Comparison of ENCODE assay signal across 11 cellular contexts in genomic region chr4:101953949-101954348, GRCh38.
DNase-seq lines count a peak whose midpoint lies in the region; ATAC-seq and TF ChIP-seq lines count a peak whose summit lies in the region.
"Had no signal": no experiment of that assay in that cellular context is flagged by ENCODE, and none has a peak within 500 bp of the region (broad histone marks: within the 10 kb centered on the region; RNA-seq: fewer than 3 reads in every experiment).

No MANE protein-coding gene starts in this region.

- peak overlapping the region; percentile 81 for H3K27ac ChIP-seq in HUES64 (ENCODE audit: low read depth, low read length)
- H3K27ac ChIP-seq: transverse colon had no signal

- ATAC-seq in HG03432 (IDR thresholded peaks at IDR 0.05; ENCODE audit: unreplicated experiment) (no peak), GM18873 (IDR thresholded peaks at IDR 0.05; ENCODE audit: low FRiP score, unreplicated experiment) (no peak)

- H3K27me3 ChIP-seq in HUES64 (ENCODE audit: insufficient read depth, low read length), result no peaks in the 10 kb centered on the region
- H3K27me3 ChIP-seq in kidney epithelial cell (ENCODE audit: control insufficient read depth, insufficient read depth, low read length), result no peaks in the 10 kb centered on the region
- H3K27me3 ChIP-seq: transverse colon had no signal

- no peak for TF ChIP-seq CTCF in kidney epithelial cell (IDR thresholded peaks at IDR 0.05; ENCODE audit: insufficient read depth, low read length, poor library complexity, severe bottlenecking)

- no peaks in the 10 kb centered on the region for H3K9me3 ChIP-seq in HUES64 (ENCODE audit: insufficient read depth, low read depth, low read length)
- H3K9me3 ChIP-seq: transverse colon had no signal

- H3K27me3 Mint-ChIP-seq in activated naive CD4-positive, alpha-beta T cell treated with anti-CD3 and anti-CD28 coated beads, Interleukin-2, amount 10 ng/mL, durations not matched to agents 7 days and 5 days, result no peaks in the 10 kb centered on the region

- 21% methylated on average over 4 of the region's 4 CpGs for WGBS in HUES64

- H3K4me3 ChIP-seq in HUES64 (ENCODE audit: low read length) (no peak overlapping the region), kidney epithelial cell (ENCODE audit: low read depth, low read length) (no peak overlapping the region)
- H3K4me3 ChIP-seq: transverse colon had no signal

- DNase-seq in AG08395 (ENCODE audit: low spot score) (peak; percentile 8), astrocyte of the hippocampus (ENCODE audit: low read depth, low spot score) (peak; percentile 71), kidney epithelial cell (ENCODE audit: low read depth) (peak; percentile 79), putamen (ENCODE audit: low spot score) (no peak)
- no peak for DNase-seq in activated naive CD4-positive, alpha-beta T cell treated with anti-CD3 and anti-CD28 coated beads, Interleukin-2, amount 10 ng/mL, durations not matched to agents 7 days and 5 days
- DNase-seq: NCI-H2081; stimulated activated CD4-positive, alpha-beta T cell treated with anti-CD3 and anti-CD28 coated beads, Interleukin-1b, Interleukin-23, amount 100 ng/mL, for 48 hours; transverse colon had no signal

- H3K27ac Mint-ChIP-seq in activated naive CD4-positive, alpha-beta T cell treated with anti-CD3 and anti-CD28 coated beads, Interleukin-2, amount 10 ng/mL, durations not matched to agents 7 days and 5 days, result no peak overlapping the region

- peak overlapping the region; percentile 53; the same call in 1 of the 2 replicates for H3K9ac ChIP-seq in HUES64 (ENCODE audit: low read depth, low read length)

- H3K36me3 Mint-ChIP-seq in activated naive CD4-positive, alpha-beta T cell treated with anti-CD3 and anti-CD28 coated beads, Interleukin-2, amount 10 ng/mL, durations not matched to agents 7 days and 5 days, result no peaks in the 10 kb centered on the region

- H3K9me3 Mint-ChIP-seq in activated naive CD4-positive, alpha-beta T cell treated with anti-CD3 and anti-CD28 coated beads, Interleukin-2, amount 10 ng/mL, durations not matched to agents 7 days and 5 days, result no peaks in the 10 kb centered on the region

- H3K36me3 ChIP-seq in HUES64 (ENCODE audit: insufficient read depth, low read length) (no peaks in the 10 kb centered on the region), kidney epithelial cell (ENCODE audit: control insufficient read depth, insufficient read depth, low read length) (no peaks in the 10 kb centered on the region)
- H3K36me3 ChIP-seq: transverse colon had no signal

- CTCF ChIA-PET in activated naive CD4-positive, alpha-beta T cell treated with anti-CD3 and anti-CD28 coated beads, Interleukin-2, amount 10 ng/mL, durations not matched to agents 7 days and 5 days (lab: Charles Lee), result no interaction called here

- no peak overlapping the region for H3K4me3 Mint-ChIP-seq in activated naive CD4-positive, alpha-beta T cell treated with anti-CD3 and anti-CD28 coated beads, Interleukin-2, amount 10 ng/mL, durations not matched to agents 7 days and 5 days

- H3K4me1 ChIP-seq in HUES64 (ENCODE audit: insufficient read depth, low read length), result peaks cover 48% of the 10 kb centered on the region
- H3K4me1 ChIP-seq: transverse colon had no signal

- no peaks in the 10 kb centered on the region for H3K4me1 Mint-ChIP-seq in activated naive CD4-positive, alpha-beta T cell treated with anti-CD3 and anti-CD28 coated beads, Interleukin-2, amount 10 ng/mL, durations not matched to agents 7 days and 5 days

Comparison
In these comparisons a context has a peak if more than half of its experiments do, and no peak if none do; other contexts are left out.
1. DNase-seq: peak in AG08395 (single experiment), astrocyte of the hippocampus (single experiment) and kidney epithelial cell (single experiment); none in putamen (single experiment) and activated naive CD4-positive, alpha-beta T cell treated with anti-CD3 and anti-CD28 coated beads, Interleukin-2, amount 10 ng/mL, durations not matched to agents 7 days and 5 days (single experiment).